In the genomic region with DNA sequence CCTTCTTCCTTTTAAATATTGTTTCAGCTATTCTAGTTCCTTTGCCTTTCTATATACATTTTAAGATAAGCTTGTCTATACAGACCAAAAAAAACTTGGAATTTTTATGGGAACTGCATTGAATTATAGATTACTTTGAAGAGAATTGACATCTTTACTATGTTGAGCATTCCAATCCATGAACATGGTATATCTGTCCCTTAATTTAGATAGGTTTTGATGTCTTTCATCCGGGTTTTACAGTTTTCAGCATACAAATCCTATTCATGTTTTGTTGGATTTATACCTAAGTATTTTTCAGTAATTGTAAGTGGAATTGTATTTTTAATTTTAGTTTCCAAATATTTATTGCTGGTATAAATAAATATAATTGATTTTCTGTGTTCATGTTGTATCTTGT, we compare ENCODE assay signal across 31 cellular contexts.
DNase-seq lines count a peak whose midpoint lies in the region; FAIRE-seq and TF ChIP-seq lines count a peak whose summit lies in the region.
"Had no signal": no experiment of that assay in that cellular context is flagged by ENCODE, and none has a peak within 500 bp of the region (broad histone marks: within the 10 kb centered on the region; RNA-seq: fewer than 3 reads in every experiment).

No MANE protein-coding gene starts in this region.

- POLR2A ChIA-PET in HEK293 (lab: Yijun Ruan, JAX): no interaction called here

- DNase-seq in 8988T (peak; percentile 1), HUDEP-2 (lab: John Stamatoyannopoulos, UW; ENCODE audit: unreplicated experiment in 76 of 76) (no peak), NCI-H82 treated with DMSO at 0.1 percent for 48 hours (lab: John Stamatoyannopoulos, UW; ENCODE audit: unreplicated experiment) (no peak)
- DNase-seq in activated CD4-positive, alpha-beta T cell treated with anti-CD3 and anti-CD28 coated beads for 4 hours: no peak
- DNase-seq: ACHN; AML-193; BE2C; C1 segment of cervical spinal cord; Caco-2; Calu3; CD4-positive, alpha-beta memory T cell; CD4-positive, alpha-beta T cell; CD4-positive, CD25-positive, alpha-beta regulatory T cell; CD8-positive, alpha-beta memory T cell; CD8-positive, alpha-beta T cell; COR-L47; DMS 273 treated with DMSO at 0.1 percent for 48 hours; DMS153; DMS53; DMS79; DMS79 treated with DMSO at 0.1 percent for 48 hours; DND-41; EL had no signal

- peak; percentile 3 for FAIRE-seq in A204.1 (lab: Jason Lieb, UNC)
- FAIRE-seq: D721Med had no signal

- TF ChIP-seq CTCF in HEK293 (tag by site-specific recombination; IDR thresholded peaks at IDR 0.05): no peak

- H3K36me3 ChIP-seq in HEK293 (ENCODE audit: control insufficient read depth in 2 of 2, insufficient read depth in 1 of 2, low read length in 2 of 2): no peaks in the 10 kb centered on the region; a peak in 2 of 3 replicates
- H3K36me3 ChIP-seq: BE2C; BLaER1; BLaER1 treated with 17β-estradiol and CSF1 and Interleukin-3, amounts not matched to agents 10 nM and 100 nM had no signal

- H3K9me3 ChIP-seq in HEK293 (ENCODE audit: control insufficient read depth, insufficient read depth, low read depth, low read length): peaks cover 12% of the 10 kb centered on the region
- H3K9me3 ChIP-seq: BE2C had no signal

- CTCF ChIA-PET in HEK293 (lab: Yijun Ruan, JAX): no interaction called here

- H3K27ac ChIP-seq in HEK293 (ENCODE audit: extremely low read depth, low read depth, low read length): no peak overlapping the region
- H3K27ac ChIP-seq: 22Rv1; A549; BLaER1; BLaER1 treated with 17β-estradiol and CSF1 and Interleukin-3, amounts not matched to agents 10 nM and 100 nM; C4-2B had no signal

- H3K4me3 ChIP-seq in HEK293 (ENCODE audit: low read depth, low read length): no peak overlapping the region
- H3K4me3 ChIP-seq: A549; BLaER1; BLaER1 treated with 17β-estradiol and CSF1 and Interleukin-3, amounts not matched to agents 10 nM and 100 nM had no signal

- H3K4me1 ChIP-seq in HEK293 (ENCODE audit: control insufficient read depth, insufficient read depth, low read length): no peaks in the 10 kb centered on the region
- H3K4me1 ChIP-seq: A549, BE2C, BLaER1, Caco-2 had no signal

TF ChIP-seq in HEK293, 187 proteins besides CTCF, POLR2A, EP300 and RAD21:
- TF ChIP-seq HOXC10 (CRISPR knock-in tag; IDR thresholded peaks at IDR 0.05) (no peak), KLF10 (tag by site-specific recombination; IDR thresholded peaks at IDR 0.05) (no peak), ZNF248 (tag by site-specific recombination; IDR thresholded peaks at IDR 0.05) (peak; percentile 99)
- TF ChIP-seq, protein P1, sequence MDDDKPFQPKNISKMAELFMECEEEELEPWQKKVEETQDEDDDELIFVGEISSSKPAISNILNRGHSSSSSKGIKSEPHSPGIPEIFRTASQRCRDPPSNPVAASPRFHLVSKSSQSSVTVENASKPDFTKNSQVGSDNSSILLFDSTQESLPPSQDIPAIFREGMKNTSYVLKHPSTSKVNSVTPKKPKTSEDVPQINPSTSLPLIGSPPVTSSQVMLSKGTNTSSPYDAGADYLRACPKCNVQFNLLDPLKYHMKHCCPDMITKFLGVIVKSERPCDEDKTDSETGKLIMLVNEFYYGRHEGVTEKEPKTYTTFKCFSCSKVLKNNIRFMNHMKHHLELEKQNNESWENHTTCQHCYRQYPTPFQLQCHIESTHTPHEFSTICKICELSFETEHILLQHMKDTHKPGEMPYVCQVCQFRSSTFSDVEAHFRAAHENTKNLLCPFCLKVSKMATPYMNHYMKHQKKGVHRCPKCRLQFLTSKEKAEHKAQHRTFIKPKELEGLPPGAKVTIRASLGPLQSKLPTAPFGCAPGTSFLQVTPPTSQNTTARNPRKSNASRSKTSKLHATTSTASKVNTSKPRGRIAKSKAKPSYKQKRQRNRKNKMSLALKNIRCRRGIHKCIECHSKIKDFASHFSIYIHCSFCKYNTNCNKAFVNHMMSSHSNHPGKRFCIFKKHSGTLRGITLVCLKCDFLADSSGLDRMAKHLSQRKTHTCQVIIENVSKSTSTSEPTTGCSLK (tag by site-specific recombination; IDR thresholded peaks at IDR 0.05): no peak
TF ChIP-seq in HEK293: peak in this region for 1.
